ENCODE assay signal across 8 cellular contexts in the genomic region with DNA sequence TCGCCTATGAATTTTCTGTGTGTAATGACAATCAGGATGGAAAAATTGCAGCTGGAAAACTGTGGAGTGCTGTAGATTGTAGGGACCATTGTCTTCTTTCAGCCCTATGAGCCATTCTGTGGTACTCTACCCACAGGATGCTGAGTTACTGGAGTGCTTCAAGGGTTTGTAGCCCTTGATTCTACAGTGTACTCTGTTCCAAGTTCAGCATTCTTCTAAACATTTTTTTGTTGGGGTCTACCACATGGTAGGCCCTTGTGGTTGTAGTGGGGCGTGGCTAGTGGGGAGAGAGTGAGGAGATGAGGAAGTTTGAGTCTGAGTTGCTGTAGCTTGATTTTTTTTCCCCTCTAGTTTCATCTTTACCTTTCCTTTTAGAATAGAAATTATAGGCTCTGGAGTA. TPM values are rescaled to one million over a fixed set of nuclear protein-coding genes. Genes with fewer than 3 reads are reported as not detected.
DNase-seq lines count a peak whose midpoint lies in the region; ATAC-seq, FAIRE-seq and TF ChIP-seq lines count a peak whose summit lies in the region.

No MANE protein-coding gene starts in this region.

- H3K4me1 Mint-ChIP-seq in CD8-positive, alpha-beta T cell (ENCODE audit: low read depth) = peaks cover 24% of the 10 kb centered on the region

- POLR2A ChIA-PET in CD8-positive, alpha-beta T cell (lab: Charles Lee) = interaction anchor here (1.0 to 1.9 kb wide), 2 partner anchors 12 to 32 kb away, joined by 3 to 7 read pairs; no protein-coding TSS in a partner anchor
- POLR2A ChIA-PET in HepG2 (lab: Yijun Ruan, JAX) = no interaction called here

- H3K4me1 ChIP-seq in CD8-positive, alpha-beta T cell (ENCODE audit: insufficient read depth, low read length) = peaks cover 17% of the 10 kb centered on the region
- peaks cover 14% of the 10 kb centered on the region for H3K4me1 ChIP-seq in HepG2 (ENCODE audit: insufficient read depth, low read length)

- no peak overlapping the region for H3K9ac ChIP-seq in HepG2 (ENCODE audit: insufficient read depth, low read depth, low read length)

- no peaks in the 10 kb centered on the region for H4K20me1 ChIP-seq in HepG2 (ENCODE audit: insufficient read depth, low read length)

- no peaks in the 10 kb centered on the region for H3K27me3 ChIP-seq in CD8-positive, alpha-beta T cell (ENCODE audit: insufficient read depth, low read length)
- H3K27me3 ChIP-seq in HepG2 (ENCODE audit: control insufficient read depth in 1 of 2, insufficient read depth in 2 of 2, low read length in 2 of 2) = no peaks in the 10 kb centered on the region

- peak overlapping the region; percentile 67 for H3K27ac Mint-ChIP-seq in CD8-positive, alpha-beta T cell

- CTCF ChIA-PET in CD8-positive, alpha-beta T cell (lab: Charles Lee) = no interaction called here
- CTCF ChIA-PET in HepG2 (lab: Yijun Ruan, JAX; ENCODE audit: low intra/inter-chr PET ratio, low total read pairs) = no interaction called here

- ATAC-seq in CD8-positive, alpha-beta T cell = peak; percentile 100
- ATAC-seq in GM21381 (IDR thresholded peaks at IDR 0.05; ENCODE audit: unreplicated experiment) (peak; percentile 69), HepG2 (peak; percentile 35)

- intact Hi-C loops in CD8-positive, alpha-beta T cell (cut with DNase I, micrococcal nuclease) = loop anchor here in 1 of 2 experiments (2.0 kb wide), 2 partner anchors 34 to 74 kb away; a partner anchor contains a TSS
- intact Hi-C loops in HepG2 (cut with micrococcal nuclease; ENCODE audit: unreplicated experiment) (no loop called here), cardiac septum (cut with DNase I) (no loop called here)

- WGBS in HepG2 (ENCODE audit: low lambda C conversion rate) = 98% methylated on average over 2 of the region's 2 CpGs

- no peak overlapping the region for H2AFZ ChIP-seq in HepG2 (ENCODE audit: low read length)

- no peak overlapping the region for H3K4me2 ChIP-seq in HepG2 (ENCODE audit: low read depth, low read length)

- FAIRE-seq in HepG2 (lab: Jason Lieb, UNC) = no peak

- H3K27ac ChIP-seq in CD8-positive, alpha-beta T cell (ENCODE audit: low read depth, low read length) = no peak overlapping the region
- no peak overlapping the region for H3K27ac ChIP-seq in HepG2 (ENCODE audit: extremely low read length, insufficient read depth, low read length)

- BruUV-seq in HepG2 (replicated peaks; lab: Mats Ljungman, UMichigan) = no TSS peak

- no peaks in the 10 kb centered on the region for H3K9me3 ChIP-seq in CD8-positive, alpha-beta T cell (ENCODE audit: low read length)
- no peaks in the 10 kb centered on the region for H3K9me3 ChIP-seq in HepG2 (ENCODE audit: low read length)

- H3K9me3 Mint-ChIP-seq in CD8-positive, alpha-beta T cell = no peaks in the 10 kb centered on the region

- TF ChIP-seq POLR2A in HepG2 (IDR thresholded peaks at IDR 0.05; ENCODE audit: insufficient read depth in 1 of 2, low read depth in 2 of 2, low read length in 2 of 2) = no peak

- no peak for TF ChIP-seq EP300 in HepG2 (IDR thresholded peaks at IDR 0.05; ENCODE audit: low read depth in 2 of 2, low read length in 2 of 2)
- TF ChIP-seq EP300 in HepG2 (CRISPR knock-in tag; IDR thresholded peaks at IDR 0.05; ENCODE audit: borderline replicate concordance) = no peak

- peaks cover 8% of the 10 kb centered on the region for H3K79me2 ChIP-seq in HepG2 (ENCODE audit: insufficient read depth, low read length)

- no peaks in the 10 kb centered on the region for H3K36me3 ChIP-seq in CD8-positive, alpha-beta T cell (ENCODE audit: insufficient read depth, low read length)
- no peaks in the 10 kb centered on the region for H3K36me3 ChIP-seq in HepG2 (replicated peaks in 1 of 2; ENCODE audit: control insufficient read depth in 1 of 2, insufficient read depth in 2 of 2, low read length in 2 of 2)

- H3K4me3 Mint-ChIP-seq in CD8-positive, alpha-beta T cell = no peak overlapping the region

- H3K4me3 ChIP-seq in CD8-positive, alpha-beta T cell (ENCODE audit: low read depth, low read length) = no peak overlapping the region
- H3K4me3 ChIP-seq in HepG2 (replicated peaks in 1 of 3; ENCODE audit: insufficient read depth in 1 of 3, low read depth in 2 of 3, low read length in 3 of 3) = no peak overlapping the region

- in situ Hi-C loops in HepG2 (cut with HindIII; ENCODE audit: extremely low pct_ligation_motif_present, low pct_unique_long_range_greater_than_20kb) = no loop called here

- TF ChIP-seq RAD21 in HepG2 (CRISPR knock-in tag; IDR thresholded peaks at IDR 0.05) = no peak

- H3K36me3 Mint-ChIP-seq in CD8-positive, alpha-beta T cell = no peaks in the 10 kb centered on the region

- peak; percentile 35 to 89 (median 62) for DNase-seq in CD8-positive, alpha-beta T cell
- DNase-seq in Kasumi-1 (lab: John Stamatoyannopoulos, UW) = peak; percentile 90 to 91
- DNase-seq in activated T-helper 1 cell treated with Interleukin-2 at 50 U/mL for 16 hours (ENCODE audit: low read depth) = peak; percentile 5
- DNase-seq in HepG2 (ENCODE audit: low spot score) = no peak
- no peak for DNase-seq in GOT3 (lab: John Stamatoyannopoulos, UW)
- DNase-seq in cardiac septum (ENCODE audit: low spot score) = no peak
- no peak for DNase-seq in HuH-7.5 (ENCODE audit: low spot score)

- no peaks in the 10 kb centered on the region for H3K27me3 Mint-ChIP-seq in CD8-positive, alpha-beta T cell (ENCODE audit: low read depth)

- TF ChIP-seq CTCF in CD8-positive, alpha-beta T cell (IDR thresholded peaks at IDR 0.05) = no peak
- no peak for TF ChIP-seq CTCF in HepG2 (CRISPR knock-in tag; IDR thresholded peaks at IDR 0.05)

TF ChIP-seq in HepG2, 621 proteins besides CTCF, POLR2A, EP300 and RAD21 (continues in another document):
- TF ChIP-seq ZNF883 (CRISPR knock-in tag; IDR thresholded peaks at IDR 0.05; ENCODE audit: not compliant biosample characterization) (no peak), SMARCC2 (IDR thresholded peaks at IDR 0.05) (no peak), SRSF1 (optimal IDR thresholded peaks at IDR 0.05; ENCODE audit: low read depth, low read length) (no peak)
- TF ChIP-seq, protein P1, sequence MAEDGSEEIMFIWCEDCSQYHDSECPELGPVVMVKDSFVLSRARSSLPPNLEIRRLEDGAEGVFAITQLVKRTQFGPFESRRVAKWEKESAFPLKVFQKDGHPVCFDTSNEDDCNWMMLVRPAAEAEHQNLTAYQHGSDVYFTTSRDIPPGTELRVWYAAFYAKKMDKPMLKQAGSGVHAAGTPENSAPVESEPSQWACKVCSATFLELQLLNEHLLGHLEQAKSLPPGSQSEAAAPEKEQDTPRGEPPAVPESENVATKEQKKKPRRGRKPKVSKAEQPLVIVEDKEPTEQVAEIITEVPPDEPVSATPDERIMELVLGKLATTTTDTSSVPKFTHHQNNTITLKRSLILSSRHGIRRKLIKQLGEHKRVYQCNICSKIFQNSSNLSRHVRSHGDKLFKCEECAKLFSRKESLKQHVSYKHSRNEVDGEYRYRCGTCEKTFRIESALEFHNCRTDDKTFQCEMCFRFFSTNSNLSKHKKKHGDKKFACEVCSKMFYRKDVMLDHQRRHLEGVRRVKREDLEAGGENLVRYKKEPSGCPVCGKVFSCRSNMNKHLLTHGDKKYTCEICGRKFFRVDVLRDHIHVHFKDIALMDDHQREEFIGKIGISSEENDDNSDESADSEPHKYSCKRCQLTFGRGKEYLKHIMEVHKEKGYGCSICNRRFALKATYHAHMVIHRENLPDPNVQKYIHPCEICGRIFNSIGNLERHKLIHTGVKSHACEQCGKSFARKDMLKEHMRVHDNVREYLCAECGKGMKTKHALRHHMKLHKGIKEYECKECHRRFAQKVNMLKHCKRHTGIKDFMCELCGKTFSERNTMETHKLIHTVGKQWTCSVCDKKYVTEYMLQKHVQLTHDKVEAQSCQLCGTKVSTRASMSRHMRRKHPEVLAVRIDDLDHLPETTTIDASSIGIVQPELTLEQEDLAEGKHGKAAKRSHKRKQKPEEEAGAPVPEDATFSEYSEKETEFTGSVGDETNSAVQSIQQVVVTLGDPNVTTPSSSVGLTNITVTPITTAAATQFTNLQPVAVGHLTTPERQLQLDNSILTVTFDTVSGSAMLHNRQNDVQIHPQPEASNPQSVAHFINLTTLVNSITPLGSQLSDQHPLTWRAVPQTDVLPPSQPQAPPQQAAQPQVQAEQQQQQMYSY (CRISPR knock-in tag; IDR thresholded peaks at IDR 0.05) = no peak
- TF ChIP-seq, protein P2, sequence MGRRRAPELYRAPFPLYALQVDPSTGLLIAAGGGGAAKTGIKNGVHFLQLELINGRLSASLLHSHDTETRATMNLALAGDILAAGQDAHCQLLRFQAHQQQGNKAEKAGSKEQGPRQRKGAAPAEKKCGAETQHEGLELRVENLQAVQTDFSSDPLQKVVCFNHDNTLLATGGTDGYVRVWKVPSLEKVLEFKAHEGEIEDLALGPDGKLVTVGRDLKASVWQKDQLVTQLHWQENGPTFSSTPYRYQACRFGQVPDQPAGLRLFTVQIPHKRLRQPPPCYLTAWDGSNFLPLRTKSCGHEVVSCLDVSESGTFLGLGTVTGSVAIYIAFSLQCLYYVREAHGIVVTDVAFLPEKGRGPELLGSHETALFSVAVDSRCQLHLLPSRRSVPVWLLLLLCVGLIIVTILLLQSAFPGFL (CRISPR knock-in tag; IDR thresholded peaks at IDR 0.05) = no peak

RNA-seq across cellular contexts. Expression of a gene that starts 33.5 kb away (rescaled TPM):
- total RNA-seq in CD8-positive, alpha-beta T cell = 1 to 10 TPM; 3.0 to 3.6 TPM
- total RNA-seq in HepG2 (2016; rRNA removed; fragmentation: Illumina TruSeq; extraction: Trizol) = 29.1 and 31.4 TPM in 2 replicates
- 23.6 and 27.7 TPM in 2 replicates for total RNA-seq in HepG2 (2016; cell fraction: cytosol; rRNA removed; fragmentation: Illumina TruSeq; extraction: Trizol; ENCODE audit: low read depth)
- total RNA-seq in HepG2 (2016; cell fraction: insoluble cytoplasmic fraction; rRNA removed; fragmentation: Illumina TruSeq; extraction: Trizol) = 27.1 and 27.9 TPM in 2 replicates
- 34.9 and 39.7 TPM in 2 replicates for total RNA-seq in HepG2 (2016; cell fraction: membrane; rRNA removed; fragmentation: Illumina TruSeq; extraction: Trizol)
- 13.9 and 19.8 TPM in 2 replicates for total RNA-seq in HepG2 (2016; cell fraction: nucleus; rRNA removed; fragmentation: Illumina TruSeq; extraction: Trizol)
- 5.3 and 7.1 TPM in 2 replicates for polyA plus RNA-seq in HepG2 (2011; rRNA removed)
- 5.4 and 8.4 TPM in 2 replicates for polyA plus RNA-seq in HepG2 (2011; cell fraction: cytosol; rRNA removed)
- polyA plus RNA-seq in HepG2 (2011; cell fraction: nucleus; rRNA removed) = 2.7 and 4.4 TPM in 2 replicates
- polyA plus RNA-seq in HepG2 (2012) = 8.7 and 10.0 TPM in 2 replicates
- 45.4 and 52.0 TPM in 2 replicates for polyA plus RNA-seq in HepG2 (2016; cell fraction: cytosol; fragmentation: Illumina TruSeq; extraction: Trizol; ENCODE audit: low read depth)
- 20.1 and 20.9 TPM in 2 replicates for polyA plus RNA-seq in HepG2 (2016; cell fraction: insoluble cytoplasmic fraction; fragmentation: Illumina TruSeq; extraction: Trizol; ENCODE audit: low read depth)
- polyA plus RNA-seq in HepG2 (2016; cell fraction: membrane; fragmentation: Illumina TruSeq; extraction: Trizol; ENCODE audit: low read depth) = 31.9 and 38.5 TPM in 2 replicates
- polyA plus RNA-seq in HepG2 (2016; cell fraction: nucleus; fragmentation: Illumina TruSeq; extraction: Trizol; ENCODE audit: insufficient read depth, low read depth) = 25.8 and 29.3 TPM in 2 replicates
- polyA minus RNA-seq in HepG2 (2011; rRNA and poly(A)+ RNA removed; ENCODE audit: low replicate concordance) = 2.4 and 4.6 TPM in 2 replicates
- 9.3 and 9.6 TPM in 2 replicates for polyA minus RNA-seq in HepG2 (2011; cell fraction: cytosol; rRNA and poly(A)+ RNA removed)
- polyA minus RNA-seq in HepG2 (2011; cell fraction: nucleus; rRNA and poly(A)+ RNA removed) = 6.3 and 7.8 TPM in 2 replicates
- total RNA-seq in cardiac septum = 38.9 TPM

Comparison
In these comparisons a context has a peak if more than half of its experiments do, and no peak if none do; other contexts are left out.
1. ATAC-seq: peak in every context shown above with its lines; median percentile 100 in CD8-positive, alpha-beta T cell; 69 in GM21381; 35 in HepG2.
2. DNase-seq: peak in CD8-positive, alpha-beta T cell (7 of 7), Kasumi-1 (2 of 2) and activated T-helper 1 cell treated with Interleukin-2 at 50 U/mL for 16 hours (single experiment); none in HepG2 (single experiment), GOT3 (single experiment), cardiac septum (single experiment) and HuH-7.5 (single experiment).